In the genomic region with DNA sequence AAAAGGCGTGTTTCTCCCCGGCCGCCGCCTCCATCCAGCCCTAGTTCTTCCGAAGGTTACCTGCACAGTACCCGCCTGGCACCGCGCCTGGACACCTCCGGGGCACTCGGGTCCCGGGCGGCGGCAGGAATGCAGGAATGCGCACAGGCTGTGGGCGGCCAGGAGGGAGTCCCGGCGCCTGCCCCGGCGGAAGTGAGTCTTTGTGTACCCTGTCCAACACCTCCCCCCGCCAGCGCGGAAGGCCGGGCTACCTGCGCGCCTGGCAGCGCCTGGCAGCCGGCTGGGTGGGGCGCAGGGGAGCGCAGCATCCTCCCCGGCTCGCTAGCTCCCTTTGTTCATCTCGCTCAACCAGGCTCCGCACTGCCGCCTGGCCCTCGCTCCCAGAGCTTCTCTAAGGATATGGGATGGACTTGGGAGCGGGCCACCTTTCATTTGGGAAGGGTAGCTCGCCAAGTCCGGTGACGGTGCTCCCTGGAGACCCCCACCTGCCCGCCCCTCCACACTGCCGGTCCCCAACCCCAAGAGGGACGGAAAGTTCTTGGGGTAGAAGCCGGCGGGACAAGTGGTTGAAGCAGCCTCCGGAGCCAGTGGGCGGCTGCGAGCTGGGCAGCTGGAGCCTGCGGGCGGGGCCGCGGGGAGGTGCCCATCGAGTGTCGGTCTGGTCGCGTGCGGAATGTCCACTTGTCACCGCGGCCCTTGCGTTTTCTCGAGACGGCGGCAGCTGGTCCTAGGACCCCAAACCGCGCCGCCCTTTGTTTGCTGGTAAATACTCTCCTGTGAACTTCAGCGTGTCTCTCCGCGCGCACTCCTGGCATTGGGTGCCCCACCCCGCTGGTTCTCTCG, we compare ENCODE assay signal across 9 cellular contexts. TPM values are rescaled to one million over a fixed set of nuclear protein-coding genes. Genes with fewer than 3 reads are reported as not detected.
DNase-seq lines count a peak whose midpoint lies in the region; ATAC-seq and TF ChIP-seq lines count a peak whose summit lies in the region.
"Had no signal": no experiment of that assay in that cellular context is flagged by ENCODE, and none has a peak within 500 bp of the region (broad histone marks: within the 10 kb centered on the region; RNA-seq: fewer than 3 reads in every experiment).

No MANE protein-coding gene starts in this region.

- no peaks in the 10 kb centered on the region for H3K9me3 Mint-ChIP-seq in HFFc6
- H3K9me3 Mint-ChIP-seq: IgD-negative memory B cell had no signal

- H3K9me3 ChIP-seq in iPS-18a (ENCODE audit: control insufficient read depth, low read depth, low read length) (no peaks in the 10 kb centered on the region), smooth muscle cell (replicated peaks; ENCODE audit: low read depth) (no peaks in the 10 kb centered on the region), BE2C (no peaks in the 10 kb centered on the region)

- TF ChIP-seq CTCF in HFFc6 (IDR thresholded peaks at IDR 0.05) (peak; percentile 6; the same call in 1 of the 2 replicates), VCaP (conservative IDR thresholded peaks at IDR 0.05) (peak; percentile 28; the same call in 1 of the 2 replicates), smooth muscle cell (IDR thresholded peaks at IDR 0.05; ENCODE audit: borderline replicate concordance, insufficient read depth, poor library complexity, severe bottlenecking) (peak; percentile 7), BE2C (IDR thresholded peaks at IDR 0.05; ENCODE audit: low read depth, low read length) (no peak)

- no peaks in the 10 kb centered on the region for H3K36me3 Mint-ChIP-seq in HFFc6 (ENCODE audit: low read depth)

- peak overlapping the region; percentile 67 for H3K4me3 Mint-ChIP-seq in HFFc6
- H3K4me3 Mint-ChIP-seq: IgD-negative memory B cell had no signal

- DNase-seq in HFFc6, result no peak
- peak; percentile 34 for DNase-seq in smooth muscle cell (lab: John Stamatoyannopoulos, UW; ENCODE audit: unreplicated experiment)
- DNase-seq in G401 (ENCODE audit: low spot score), result no peak
- DNase-seq in activated effector memory CD4-positive, alpha-beta T cell treated with Interleukin-2 at 50 U/mL for 16 hours, result no peak
- DNase-seq in BE2C, result no peak

- H3K27ac ChIP-seq in VCaP, result peak overlapping the region; percentile 73
- no peak overlapping the region for H3K27ac ChIP-seq in iPS-18a (ENCODE audit: low read length)
- H3K27ac ChIP-seq in smooth muscle cell (ENCODE audit: low read depth), result peak overlapping the region; percentile 71

- no peaks in the 10 kb centered on the region for H3K36me3 ChIP-seq in iPS-18a (ENCODE audit: control insufficient read depth, low read depth, low read length)
- no peaks in the 10 kb centered on the region for H3K36me3 ChIP-seq in smooth muscle cell (ENCODE audit: low read depth)
- H3K36me3 ChIP-seq in BE2C, result no peaks in the 10 kb centered on the region

- H3K4me3 ChIP-seq in iPS-18a (ENCODE audit: low read length) (peak overlapping the region; percentile 71), smooth muscle cell (peak overlapping the region; percentile 91), BE2C (ENCODE audit: low read depth, low read length) (no peak overlapping the region)

- H3K27me3 Mint-ChIP-seq in HFFc6 (ENCODE audit: insufficient read depth), result peaks cover 17% of the 10 kb centered on the region

- peak overlapping the region; percentile 78 for H3K9ac ChIP-seq in iPS-18a (ENCODE audit: low read length)
- peak overlapping the region; percentile 44 for H3K9ac ChIP-seq in smooth muscle cell (ENCODE audit: low read depth)

- in situ Hi-C loops in G401 (cut with HindIII; ENCODE audit: low sequenced_read_pairs), result no loop called here

- H3K27me3 ChIP-seq in iPS-18a (ENCODE audit: control insufficient read depth, insufficient read depth, low read length) (peaks cover 32% of the 10 kb centered on the region), smooth muscle cell (ENCODE audit: low read depth) (peaks cover 5% of the 10 kb centered on the region), BE2C (peaks cover 26% of the 10 kb centered on the region)

- peaks cover 9% of the 10 kb centered on the region for H3K4me1 Mint-ChIP-seq in HFFc6 (ENCODE audit: low read depth)
- H3K4me1 Mint-ChIP-seq: IgD-negative memory B cell had no signal

- H3K27ac Mint-ChIP-seq in HFFc6, result no peak overlapping the region
- H3K27ac Mint-ChIP-seq: IgD-negative memory B cell had no signal

- H2AFZ ChIP-seq in smooth muscle cell (ENCODE audit: low read depth), result peak overlapping the region; percentile 81

- H3F3A ChIP-seq in smooth muscle cell (ENCODE audit: low read depth), result peaks cover 6% of the 10 kb centered on the region

- no peak for ATAC-seq in HG02610 (IDR thresholded peaks at IDR 0.05; ENCODE audit: unreplicated experiment)

- peaks cover 19% of the 10 kb centered on the region for H4K20me1 ChIP-seq in smooth muscle cell (ENCODE audit: low read depth)

- H3K4me1 ChIP-seq in iPS-18a (ENCODE audit: control insufficient read depth, low read depth, low read length) (peaks cover 38% of the 10 kb centered on the region), smooth muscle cell (ENCODE audit: low read depth) (peaks cover 4% of the 10 kb centered on the region), BE2C (no peaks in the 10 kb centered on the region)

- H3K79me2 ChIP-seq in smooth muscle cell (ENCODE audit: low read depth), result peaks cover 38% of the 10 kb centered on the region

- peak overlapping the region; percentile 93 for H3K4me2 ChIP-seq in smooth muscle cell

- WGBS in smooth muscle cell (ENCODE audit: low lambda C conversion rate), result 2% methylated on average over 53 of the region's 71 CpGs

RNA-seq across cellular contexts. Expression of a gene that starts 1.2 kb away (rescaled TPM):
- total RNA-seq in HFFc6 (2021; fragmentation: NEBNext Ultra II Directional; extraction: Animal tissue kit (Norgen Biotek cat#: 25700)), result under 1 TPM in 2 of 6 experiments, not detected in 4; 0.14 to 0.24 TPM
- total RNA-seq in smooth muscle cell, result 64.6 and 140 TPM in 2 replicates
- 26.1 and 42.5 TPM in 2 replicates for polyA plus RNA-seq in smooth muscle cell
- total RNA-seq in G401 (2014; rRNA removed; shearing (Covaris generic)), result not detected in 2 replicates
- 0.52 TPM for polyA plus RNA-seq in BE2C (2012; ENCODE audit: insufficient read depth, insufficient read length, low read depth)
- polyA plus RNA-seq: IgD-negative memory B cell had no signal

Comparison
In these comparisons a context has a peak if more than half of its experiments do, and no peak if none do; other contexts are left out.
1. RNA of a gene that starts 1.2 kb away (total RNA-seq): 64.6 to 140 TPM in smooth muscle cell; 0.14 to 0.24 TPM in HFFc6 and not detected in G401; every median in the first group is over 10 times any median in the second.